Comparison of ENCODE assay signal across 8 cellular contexts in the genomic region with DNA sequence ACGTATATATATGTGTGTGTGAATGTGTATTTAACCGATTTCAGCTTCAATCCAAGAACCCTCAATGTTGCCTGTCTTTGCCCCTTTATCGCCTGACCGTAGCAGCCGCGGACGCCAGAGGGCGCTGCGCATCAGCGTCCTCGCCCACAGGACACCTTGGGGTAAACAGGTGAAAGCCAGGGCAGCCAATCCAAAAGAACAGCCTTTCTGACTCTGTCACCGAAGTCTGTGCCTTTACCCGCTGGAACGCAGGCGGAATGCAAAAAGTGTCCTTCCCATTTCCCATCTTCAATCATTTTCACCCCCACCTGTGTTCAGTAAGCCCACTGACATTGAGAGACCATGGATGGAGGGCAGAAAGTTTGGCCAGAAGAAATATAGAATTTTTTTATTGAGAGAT. TPM values are rescaled to one million over a fixed set of nuclear protein-coding genes. Genes with fewer than 3 reads are reported as not detected.
DNase-seq lines count a peak whose midpoint lies in the region; ATAC-seq, FAIRE-seq and TF ChIP-seq lines count a peak whose summit lies in the region.

No MANE protein-coding gene starts in this region.

- intact Hi-C loops in endothelial cell of umbilical vein (cut with micrococcal nuclease) (loop anchor here (5.0 kb wide), 1 partner anchor 1975 kb away; no protein-coding TSS in a partner anchor), psoas muscle (cut with DNase I) (no loop called here), ascending aorta (cut with DNase I) (no loop called here)

- TF ChIP-seq CTCF in endothelial cell of umbilical vein (IDR thresholded peaks at IDR 0.05; ENCODE audit: extremely low read depth in 1 of 2, insufficient read depth in 1 of 2, low read depth in 1 of 2, low read length in 2 of 2) (peak; percentile 62 to 77), psoas muscle (IDR thresholded peaks at IDR 0.05) (peak; percentile 15), ascending aorta (IDR thresholded peaks at IDR 0.05) (no peak)

- CTCF ChIA-PET in endothelial cell of umbilical vein (lab: Charles Lee): interaction anchor here (0.6 to 1.2 kb wide), 6 partner anchors 12 to 1976 kb away, joined by 3 to 10 read pairs (median 4); no protein-coding TSS in a partner anchor

- H3K36me3 ChIP-seq in endothelial cell of umbilical vein (ENCODE audit: control insufficient read depth in 2 of 2, extremely low read depth in 1 of 2, insufficient read depth in 2 of 2, low read length in 2 of 2) (no peaks in the 10 kb centered on the region), psoas muscle (ENCODE audit: insufficient read depth in 1 of 2, low read depth in 1 of 2) (no peaks in the 10 kb centered on the region), ascending aorta (no peaks in the 10 kb centered on the region)

- H4K20me1 ChIP-seq in endothelial cell of umbilical vein (replicated peaks; ENCODE audit: control insufficient read depth, extremely low read depth, insufficient read depth, low read length): no peaks in the 10 kb centered on the region

- ATAC-seq in GM19452 (IDR thresholded peaks at IDR 0.05; ENCODE audit: unreplicated experiment): peak; percentile 73
- peak; percentile 82 for ATAC-seq in HG03442 (IDR thresholded peaks at IDR 0.05; ENCODE audit: unreplicated experiment)
- no peak for ATAC-seq in psoas muscle

- DNase-seq in GDM1 (lab: John Stamatoyannopoulos, UW) (peak; percentile 29), SK-MEL-5 (ENCODE audit: low read depth, low spot score) (peak; percentile 67), endothelial cell of umbilical vein (ENCODE audit: low read depth, low spot score) (peak; percentile 16), psoas muscle (no peak), ascending aorta (ENCODE audit: low spot score in 2 of 2) (no peak), GOT3 (lab: John Stamatoyannopoulos, UW) (no peak)

- peak; percentile 15 for FAIRE-seq in endothelial cell of umbilical vein (lab: Jason Lieb, UNC)

- POLR2A ChIA-PET in endothelial cell of umbilical vein (lab: Charles Lee): no interaction called here

- no peak for TF ChIP-seq POLR2A in endothelial cell of umbilical vein (IDR thresholded peaks at IDR 0.05; ENCODE audit: low read depth, low read length)

- H3K79me2 ChIP-seq in endothelial cell of umbilical vein (ENCODE audit: control insufficient read depth, insufficient read depth, low read length): no peaks in the 10 kb centered on the region

- no TSS peak for BruUV-seq in endothelial cell of umbilical vein (replicated peaks; lab: Mats Ljungman, UMichigan)

- H3K9me3 ChIP-seq in endothelial cell of umbilical vein (replicated peaks; ENCODE audit: control insufficient read depth, insufficient read depth, low read length) (no peaks in the 10 kb centered on the region), psoas muscle (no peaks in the 10 kb centered on the region), ascending aorta (no peaks in the 10 kb centered on the region)

- WGBS in psoas muscle, 3 donors: 1 to 3% (median 1%) methylated on average over 15 of the region's 15 CpGs

- H3K27me3 ChIP-seq in endothelial cell of umbilical vein (ENCODE audit: control insufficient read depth in 2 of 2, insufficient read depth in 2 of 2, low read length in 2 of 2) (peaks cover 45 to 58% of the 10 kb centered on the region in 2 experiments), psoas muscle (ENCODE audit: insufficient read depth in 3 of 3, low read length in 2 of 3) (peaks cover 4 to 99% (median 46%) of the 10 kb centered on the region in 3 donors), ascending aorta (peaks cover 19% of the 10 kb centered on the region)

- no peak overlapping the region for H3K9ac ChIP-seq in endothelial cell of umbilical vein (replicated peaks; ENCODE audit: extremely low read depth, insufficient read depth, low read length)

- H3K4me1 ChIP-seq in endothelial cell of umbilical vein (ENCODE audit: control insufficient read depth, extremely low read depth, insufficient read depth, low read length) (no peaks in the 10 kb centered on the region), psoas muscle (no peaks in the 10 kb centered on the region), ascending aorta (no peaks in the 10 kb centered on the region)

- H3K9me1 ChIP-seq in endothelial cell of umbilical vein (replicated peaks; ENCODE audit: control insufficient read depth, extremely low read depth, insufficient read depth, low read length): no peaks in the 10 kb centered on the region

- dilution Hi-C loops in endothelial cell of umbilical vein (cut with MboI; ENCODE audit: extremely low pct_ligation_motif_present, low sequenced_read_pairs): no loop called here

- no peak overlapping the region for H3K4me2 ChIP-seq in endothelial cell of umbilical vein (ENCODE audit: insufficient read depth, low read length)

- no peak overlapping the region for H2AFZ ChIP-seq in endothelial cell of umbilical vein (ENCODE audit: low read depth, low read length)

- H3K4me3 ChIP-seq in endothelial cell of umbilical vein (replicated peaks in 1 of 3; ENCODE audit: insufficient read depth in 1 of 3, low read depth in 1 of 3, low read length in 3 of 3) (no peak overlapping the region), psoas muscle (no peak overlapping the region), ascending aorta (no peak overlapping the region)

- H3K27ac ChIP-seq in endothelial cell of umbilical vein (ENCODE audit: insufficient read depth, low read depth, low read length): no peak overlapping the region
- H3K27ac ChIP-seq in psoas muscle: no peak overlapping the region
- H3K27ac ChIP-seq in ascending aorta: no peak overlapping the region

- in situ Hi-C loops in SK-MEL-5 (cut with HindIII; ENCODE audit: low pct_unique_long_range_greater_than_20kb, low sequenced_read_pairs): no loop called here

TF ChIP-seq in endothelial cell of umbilical vein, 7 proteins besides CTCF, POLR2A, EP300 and RAD21:
- TF ChIP-seq, protein P1, sequence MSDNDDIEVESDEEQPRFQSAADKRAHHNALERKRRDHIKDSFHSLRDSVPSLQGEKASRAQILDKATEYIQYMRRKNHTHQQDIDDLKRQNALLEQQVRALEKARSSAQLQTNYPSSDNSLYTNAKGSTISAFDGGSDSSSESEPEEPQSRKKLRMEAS (IDR thresholded peaks at IDR 0.05; ENCODE audit: insufficient read depth, insufficient read length): no peak
- TF ChIP-seq GATA2 (IDR thresholded peaks at IDR 0.05; ENCODE audit: insufficient read depth, insufficient read length, low read depth, low read length): no peak
- TF ChIP-seq JUN (IDR thresholded peaks at IDR 0.05; ENCODE audit: borderline replicate concordance, insufficient read depth, insufficient read length, low read depth): no peak
- TF ChIP-seq EZH2 (IDR thresholded peaks at IDR 0.05; ENCODE audit: borderline replicate concordance, low read depth, low read length, severe bottlenecking): no peak
- no peak for TF ChIP-seq MYC (IDR thresholded peaks at IDR 0.05; ENCODE audit: low read depth, low read length)
- TF ChIP-seq FOS (IDR thresholded peaks at IDR 0.05; ENCODE audit: borderline replicate concordance, insufficient read depth, low read length): no peak
- TF ChIP-seq POLR2AphosphoS5 (IDR thresholded peaks at IDR 0.05; ENCODE audit: insufficient read depth, low read depth, low read length): no peak

RNA-seq across cellular contexts. Expression of gene NXPH1, which starts 3.6 kb away (rescaled TPM):
- not detected in 2 replicates for total RNA-seq in SK-MEL-5 (2014; rRNA removed; shearing (Covaris generic))
- polyA plus RNA-seq in SK-MEL-5 (2015; cell fraction: cytosol; rRNA removed): not detected in 2 replicates
- not detected in 2 replicates for polyA plus RNA-seq in SK-MEL-5 (2015; cell fraction: nucleus; rRNA removed)
- total RNA-seq in endothelial cell of umbilical vein (not detected in 2 replicates), psoas muscle (not detected), ascending aorta (0.32 TPM)
- polyA plus RNA-seq in endothelial cell of umbilical vein (not detected in 2 replicates), psoas muscle (not detected)
- not detected in 2 replicates for polyA plus RNA-seq in endothelial cell of umbilical vein (2011; cell fraction: cytosol; rRNA removed)
- polyA plus RNA-seq in endothelial cell of umbilical vein (2011; cell fraction: nucleus; rRNA removed): not detected in 2 replicates
- polyA plus RNA-seq in endothelial cell of umbilical vein (2012): not detected in 2 replicates
- not detected in 2 replicates for polyA minus RNA-seq in endothelial cell of umbilical vein
- polyA minus RNA-seq in endothelial cell of umbilical vein (2011; cell fraction: cytosol; rRNA and poly(A)+ RNA removed): not detected
- polyA minus RNA-seq in endothelial cell of umbilical vein (2011; cell fraction: nucleus; rRNA and poly(A)+ RNA removed): not detected in 2 replicates

Comparison
In these comparisons a context has a peak if more than half of its experiments do, and no peak if none do; other contexts are left out.
1. DNase-seq: peak in GDM1 (single experiment), SK-MEL-5 (single experiment) and endothelial cell of umbilical vein (single experiment); none in psoas muscle (0 of 2), ascending aorta (0 of 2) and GOT3 (single experiment).
2. ATAC-seq: peak in GM19452 (single experiment) and HG03442 (single experiment); none in psoas muscle (0 of 4).
3. CTCF ChIP-seq: peak in endothelial cell of umbilical vein (2 of 2) and psoas muscle (single experiment); none in ascending aorta (0 of 3).